Comparison of ENCODE assay signal across 18 cellular contexts in the genomic region with DNA sequence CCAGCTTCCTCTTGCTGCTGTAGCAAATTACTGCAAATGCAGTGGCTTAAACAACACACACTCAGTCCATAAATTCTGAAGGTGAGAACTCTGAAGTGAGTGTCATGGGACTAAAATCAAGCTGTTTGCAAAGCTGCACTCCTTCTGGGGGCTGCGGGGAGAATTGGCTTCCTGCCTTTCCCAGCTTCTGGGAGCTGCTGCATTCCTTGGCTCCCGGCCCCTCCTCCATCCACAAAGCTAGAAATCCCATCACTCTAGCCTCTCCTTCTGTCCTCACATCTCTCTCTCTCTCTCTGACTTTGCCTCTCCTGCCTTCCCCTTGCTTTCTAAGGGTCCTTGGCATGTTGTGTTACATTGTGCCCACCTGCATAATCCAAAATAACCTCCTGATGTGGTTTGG. TPM values are rescaled to one million over a fixed set of nuclear protein-coding genes. Genes with fewer than 3 reads are reported as not detected.
A peak's percentile ranks its signal among the peaks of the same experiment; 100 is the strongest.
DNase-seq lines count a peak whose midpoint lies in the region; ATAC-seq and TF ChIP-seq lines count a peak whose summit lies in the region.
"Had no signal": no experiment of that assay in that cellular context is flagged by ENCODE, and none has a peak within 500 bp of the region (broad histone marks: within the 10 kb centered on the region; RNA-seq: fewer than 3 reads in every experiment).

No MANE protein-coding gene starts in this region.

- ATAC-seq in activated naive CD4-positive, alpha-beta T cell treated with anti-CD3 and anti-CD28 coated beads, Interleukin-2, amount 50 U/mL, for 72 hours = no peak
- ATAC-seq: CD8-positive, alpha-beta T cell; GM12878 had no signal

- H3K9ac ChIP-seq in MM.1S (ENCODE audit: low read length) = no peak overlapping the region
- H3K9ac ChIP-seq: BLaER1 had no signal

- CTCF ChIA-PET in activated naive CD4-positive, alpha-beta T cell treated with anti-CD3 and anti-CD28 coated beads, Interleukin-2, amount 10 ng/mL, durations not matched to agents 7 days and 5 days (lab: Charles Lee) = no interaction called here

- peak overlapping the region; percentile 47 for H3K27ac Mint-ChIP-seq in activated naive CD4-positive, alpha-beta T cell treated with anti-CD3 and anti-CD28 coated beads, Interleukin-2, amount 10 ng/mL, durations not matched to agents 7 days and 5 days
- no peak overlapping the region for H3K27ac Mint-ChIP-seq in activated naive CD4-positive, alpha-beta T cell treated with anti-CD3 and anti-CD28 coated beads, Interleukin-2, amount 50 U/mL, for 72 hours
- no peak overlapping the region for H3K27ac Mint-ChIP-seq in activated CD4-positive, alpha-beta T cell treated with anti-CD3 and anti-CD28 coated beads, Interleukin-2, amount 10 ng/mL, durations not matched to agents 24 days and 14 days
- H3K27ac Mint-ChIP-seq: B cell; CD8-positive, alpha-beta T cell had no signal

- no peak overlapping the region for H3K4me3 Mint-ChIP-seq in activated naive CD4-positive, alpha-beta T cell treated with anti-CD3 and anti-CD28 coated beads, Interleukin-2, amount 10 ng/mL, durations not matched to agents 7 days and 5 days
- H3K4me3 Mint-ChIP-seq in activated CD4-positive, alpha-beta T cell treated with anti-CD3 and anti-CD28 coated beads, Interleukin-2, amount 10 ng/mL, durations not matched to agents 24 days and 14 days = no peak overlapping the region
- H3K4me3 Mint-ChIP-seq: B cell; CD4-positive, CD25-positive, alpha-beta regulatory T cell; CD8-positive, alpha-beta T cell had no signal

- intact Hi-C loops in activated CD4-positive, alpha-beta T cell treated with anti-CD3 and anti-CD28 coated beads, Interleukin-2, amount 10 ng/mL, durations not matched to agents 24 days and 14 days (cut with micrococcal nuclease) = no loop called here

- no peaks in the 10 kb centered on the region for H3K9me2 ChIP-seq in MM.1S (replicated peaks; ENCODE audit: insufficient read depth, low read length)

- no peak overlapping the region for H2AFZ ChIP-seq in MM.1S (ENCODE audit: low read length)

- H3K27me3 ChIP-seq in MM.1S (replicated peaks; ENCODE audit: insufficient read depth, low read length) = no peaks in the 10 kb centered on the region
- H3K27me3 ChIP-seq: BLaER1 had no signal

- H3K27me3 Mint-ChIP-seq in activated naive CD4-positive, alpha-beta T cell treated with anti-CD3 and anti-CD28 coated beads, Interleukin-2, amount 10 ng/mL, durations not matched to agents 7 days and 5 days = peaks cover 13% of the 10 kb centered on the region
- H3K27me3 Mint-ChIP-seq in activated CD4-positive, alpha-beta T cell treated with anti-CD3 and anti-CD28 coated beads, Interleukin-2, amount 10 ng/mL, durations not matched to agents 24 days and 14 days = peaks cover 8% of the 10 kb centered on the region

- H4K20me1 ChIP-seq in MM.1S (ENCODE audit: insufficient read depth, low read length) = no peaks in the 10 kb centered on the region
- H4K20me1 ChIP-seq: BLaER1 had no signal

- H3K36me3 ChIP-seq in MM.1S (replicated peaks; ENCODE audit: insufficient read depth, low read length) = no peaks in the 10 kb centered on the region
- H3K36me3 ChIP-seq: BLaER1 had no signal

- peak overlapping the region; percentile 78; the same call in 1 of the 2 replicates for H3K27ac ChIP-seq in MM.1S (ENCODE audit: low read length)
- H3K27ac ChIP-seq: 22Rv1, BLaER1, C4-2B had no signal

- no peak for DNase-seq in activated naive CD4-positive, alpha-beta T cell treated with anti-CD3 and anti-CD28 coated beads, Interleukin-2, amount 10 ng/mL, durations not matched to agents 7 days and 5 days
- no peak for DNase-seq in activated naive CD4-positive, alpha-beta T cell treated with anti-CD3 and anti-CD28 coated beads, Interleukin-2, amount 50 U/mL, for 72 hours (ENCODE audit: low spot score in 2 of 2)
- DNase-seq in MM.1S (no peak), islet precursor cell (peak; percentile 42), middle frontal gyrus (ENCODE audit: extremely low spot score, low spot score) (no peak)
- no peak for DNase-seq in activated CD4-positive, alpha-beta T cell treated with anti-CD3 and anti-CD28 coated beads, Interleukin-2, amount 10 ng/mL, durations not matched to agents 24 days and 14 days
- DNase-seq: Caco-2; CD4-positive, CD25-positive, alpha-beta regulatory T cell; CD8-positive, alpha-beta T cell; DMS153; DND-41; GOT3; HCEC 1CT had no signal

- H3K4me3 ChIP-seq in MM.1S (ENCODE audit: low read length) = no peak overlapping the region
- H3K4me3 ChIP-seq: BLaER1, GM12878 had no signal

- no peaks in the 10 kb centered on the region for H3K36me3 Mint-ChIP-seq in activated naive CD4-positive, alpha-beta T cell treated with anti-CD3 and anti-CD28 coated beads, Interleukin-2, amount 10 ng/mL, durations not matched to agents 7 days and 5 days
- H3K36me3 Mint-ChIP-seq in activated naive CD4-positive, alpha-beta T cell treated with anti-CD3 and anti-CD28 coated beads, Interleukin-2, amount 50 U/mL, for 72 hours = no peaks in the 10 kb centered on the region
- no peaks in the 10 kb centered on the region for H3K36me3 Mint-ChIP-seq in activated CD4-positive, alpha-beta T cell treated with anti-CD3 and anti-CD28 coated beads, Interleukin-2, amount 10 ng/mL, durations not matched to agents 24 days and 14 days (ENCODE audit: low read depth)
- H3K36me3 Mint-ChIP-seq: CD4-positive, CD25-positive, alpha-beta regulatory T cell; CD8-positive, alpha-beta T cell had no signal

- no peaks in the 10 kb centered on the region for H3K79me2 ChIP-seq in MM.1S (ENCODE audit: low read length)

- no peaks in the 10 kb centered on the region for H3K9me3 Mint-ChIP-seq in activated naive CD4-positive, alpha-beta T cell treated with anti-CD3 and anti-CD28 coated beads, Interleukin-2, amount 10 ng/mL, durations not matched to agents 7 days and 5 days
- H3K9me3 Mint-ChIP-seq in activated naive CD4-positive, alpha-beta T cell treated with anti-CD3 and anti-CD28 coated beads, Interleukin-2, amount 50 U/mL, for 72 hours = peaks cover 0 to 6% of the 10 kb centered on the region in 2 donors
- peaks cover 19% of the 10 kb centered on the region for H3K9me3 Mint-ChIP-seq in activated CD4-positive, alpha-beta T cell treated with anti-CD3 and anti-CD28 coated beads, Interleukin-2, amount 10 ng/mL, durations not matched to agents 24 days and 14 days
- H3K9me3 Mint-ChIP-seq: CD8-positive, alpha-beta T cell had no signal

- H3F3A ChIP-seq in MM.1S (ENCODE audit: insufficient read depth, low read length) = peaks cover 15% of the 10 kb centered on the region

- peaks cover 8% of the 10 kb centered on the region for H3K4me1 Mint-ChIP-seq in activated naive CD4-positive, alpha-beta T cell treated with anti-CD3 and anti-CD28 coated beads, Interleukin-2, amount 10 ng/mL, durations not matched to agents 7 days and 5 days
- peaks cover 2% of the 10 kb centered on the region for H3K4me1 Mint-ChIP-seq in activated CD4-positive, alpha-beta T cell treated with anti-CD3 and anti-CD28 coated beads, Interleukin-2, amount 10 ng/mL, durations not matched to agents 24 days and 14 days

- peaks cover 28% of the 10 kb centered on the region for H3K4me1 ChIP-seq in MM.1S (ENCODE audit: low read length)
- H3K4me1 ChIP-seq: BLaER1, Caco-2 had no signal

- peak overlapping the region; percentile 53; the same call in 1 of the 2 replicates for H3K4me2 ChIP-seq in MM.1S (ENCODE audit: low read depth, low read length)
- H3K4me2 ChIP-seq: BLaER1 had no signal

- no peaks in the 10 kb centered on the region for H3K9me3 ChIP-seq in MM.1S (replicated peaks; ENCODE audit: insufficient read depth, low read length)
- H3K9me3 ChIP-seq: BLaER1, Caco-2 had no signal

- no peak for TF ChIP-seq CTCF in MM.1S (IDR thresholded peaks at IDR 0.05; ENCODE audit: low read length)

RNA-seq across cellular contexts. Expression of a gene that starts 14.2 kb away (rescaled TPM):
- 10 to 100 TPM; 45.1 to 97.2 TPM for total RNA-seq in activated naive CD4-positive, alpha-beta T cell treated with anti-CD3 and anti-CD28 coated beads, Interleukin-2, amount 50 U/mL, for 72 hours
- 58.0 and 63.8 TPM in 2 replicates for total RNA-seq in activated CD4-positive, alpha-beta T cell treated with anti-CD3 and anti-CD28 coated beads, Interleukin-2, amount 10 ng/mL, durations not matched to agents 24 days and 14 days

RNA-seq across cellular contexts. Expression of a gene that starts 56.1 kb away (rescaled TPM):
- not detected for total RNA-seq in activated naive CD4-positive, alpha-beta T cell treated with anti-CD3 and anti-CD28 coated beads, Interleukin-2, amount 50 U/mL, for 72 hours
- 0.54 and 0.77 TPM in 2 replicates for total RNA-seq in activated CD4-positive, alpha-beta T cell treated with anti-CD3 and anti-CD28 coated beads, Interleukin-2, amount 10 ng/mL, durations not matched to agents 24 days and 14 days
- total RNA-seq: Caco-2; CD4-positive, CD25-positive, alpha-beta regulatory T cell had no signal
